In genomic region chr19:8335343-8336071, GRCh38 we compare ENCODE assay signal across 9 cellular contexts. TPM values are rescaled to one million over a fixed set of nuclear protein-coding genes. Genes with fewer than 3 reads are reported as not detected.
DNase-seq lines count a peak whose midpoint lies in the region; ATAC-seq, FAIRE-seq and TF ChIP-seq lines count a peak whose summit lies in the region.
"Had no signal": no experiment of that assay in that cellular context is flagged by ENCODE, and none has a peak within 500 bp of the region (broad histone marks: within the 10 kb centered on the region; RNA-seq: fewer than 3 reads in every experiment).

No MANE protein-coding gene starts in this region.

- H2AFZ ChIP-seq in neural cell (ENCODE audit: low read depth, low read length), result no peak overlapping the region

- peaks cover 55% of the 10 kb centered on the region for H3K27me3 ChIP-seq in HUES6 (ENCODE audit: control insufficient read depth, insufficient read depth, low read length)
- H3K27me3 ChIP-seq in neural cell (ENCODE audit: insufficient read depth, low read depth, low read length), result peaks cover 55% of the 10 kb centered on the region

- no peaks in the 10 kb centered on the region for H3K36me3 ChIP-seq in HUES6 (ENCODE audit: control insufficient read depth, insufficient read depth, low read length)
- H3K36me3 ChIP-seq in neural cell (ENCODE audit: insufficient read depth, low read length), result no peaks in the 10 kb centered on the region

- peak overlapping the region; percentile 69 to 78 (median 72) for H3K4me3 Mint-ChIP-seq in brain

- TF ChIP-seq RAD21 in neural cell (conservative IDR thresholded peaks at IDR 0.05), result no peak

- no peaks in the 10 kb centered on the region for H4K20me1 ChIP-seq in neural cell (ENCODE audit: insufficient read depth)

- H3K4me1 ChIP-seq in HUES6 (ENCODE audit: control insufficient read depth, insufficient read depth, low read length), result peaks cover 16% of the 10 kb centered on the region; the same call in 1 of the 2 replicates

- H3K27ac ChIP-seq in HUES6 (ENCODE audit: low read depth, low read length) (no peak overlapping the region), neural cell (ENCODE audit: low read length) (no peak overlapping the region)

- peaks cover 85% of the 10 kb centered on the region for H3K27me3 Mint-ChIP-seq in brain

- H3K9ac ChIP-seq in HUES6 (ENCODE audit: low read length) (no peak overlapping the region), neural cell (ENCODE audit: low read length) (peak overlapping the region; percentile 60)

- H3K79me2 ChIP-seq in neural cell (replicated peaks; ENCODE audit: insufficient read depth, low read length), result no peaks in the 10 kb centered on the region

- no peaks in the 10 kb centered on the region for H3F3A ChIP-seq in neural cell (ENCODE audit: insufficient read depth, low read length, poor library complexity, severe bottlenecking)

- H3K9me3 Mint-ChIP-seq in brain, result peaks cover 0 to 4% (median 0%) of the 10 kb centered on the region in 5 experiments

- no peaks in the 10 kb centered on the region for H3K4me1 Mint-ChIP-seq in brain

- ATAC-seq in GM19023 (IDR thresholded peaks at IDR 0.05; ENCODE audit: unreplicated experiment), result no peak

- FAIRE-seq in GM19239 (lab: Jason Lieb, UNC), result no peak
- FAIRE-seq: A204.1 had no signal

- H3K36me3 Mint-ChIP-seq in brain, result no peaks in the 10 kb centered on the region

- TF ChIP-seq CTCF in brain (conservative IDR thresholded peaks at IDR 0.05) (peak in 1 of 2 experiments; percentile 32), neural cell (IDR thresholded peaks at IDR 0.05; ENCODE audit: poor library complexity, severe bottlenecking) (peak; percentile 50)

- no peak overlapping the region for H3K4me2 ChIP-seq in neural cell (ENCODE audit: low read length)

- H3K9me3 ChIP-seq in HUES6 (ENCODE audit: control insufficient read depth, insufficient read depth, low read depth, low read length) (no peaks in the 10 kb centered on the region), neural cell (ENCODE audit: low read length) (no peaks in the 10 kb centered on the region)

- H3K27ac Mint-ChIP-seq in brain, result no peak overlapping the region

- H3K4me3 ChIP-seq in HUES6 (ENCODE audit: low read depth, low read length) (peak overlapping the region; percentile 62), neural cell (ENCODE audit: low read length) (peak overlapping the region; percentile 62)

- peak; percentile 32 for TF ChIP-seq EP300 in neural cell (conservative IDR thresholded peaks at IDR 0.05; ENCODE audit: poor library complexity, severe bottlenecking)

- no peaks in the 10 kb centered on the region for H3K9me2 ChIP-seq in neural cell (ENCODE audit: insufficient read depth, low read length)

- peak; percentile 73 for DNase-seq in DMS 273 (lab: John Stamatoyannopoulos, UW; ENCODE audit: unreplicated experiment)
- no peak for DNase-seq in DMS 273 treated with DMSO at 0.1 percent for 48 hours (lab: John Stamatoyannopoulos, UW)
- DNase-seq in A172 (ENCODE audit: low spot score), result no peak
- no peak for DNase-seq in GM19239 (ENCODE audit: insufficient read length, low spot score)

TF ChIP-seq in neural cell, 6 proteins besides CTCF, POLR2A, EP300 and RAD21:
- no peak for TF ChIP-seq EZH2 (IDR thresholded peaks at IDR 0.05; ENCODE audit: borderline replicate concordance, insufficient read depth, low read length, poor library complexity, severe bottlenecking)
- TF ChIP-seq MXI1 (conservative IDR thresholded peaks at IDR 0.05; ENCODE audit: poor library complexity, severe bottlenecking), result peak; percentile 23

RNA-seq across cellular contexts. Expression of gene KANK3, which starts 7.6 kb away (rescaled TPM):
- 3.2 TPM for polyA plus RNA-seq in brain (ENCODE audit: insufficient read depth, low read depth, low replicate concordance)
- polyA plus RNA-seq in neural cell, result 1.0 and 2.8 TPM in 2 replicates
- 0.49 and 1.7 TPM in 2 replicates for polyA minus RNA-seq in neural cell
- 1.0 and 1.2 TPM in 2 replicates for total RNA-seq in A172 (2014; rRNA removed; shearing (Covaris generic))

RNA-seq across cellular contexts. Expression of gene RPS28, which starts 14.2 kb away (rescaled TPM):
- 2,519 TPM for polyA plus RNA-seq in brain (ENCODE audit: insufficient read depth, low read depth, low replicate concordance)
- 192 and 196 TPM in 2 replicates for polyA plus RNA-seq in neural cell
- polyA minus RNA-seq in neural cell, result 70.6 and 79.4 TPM in 2 replicates
- 193 and 479 TPM in 2 replicates for total RNA-seq in A172 (2014; rRNA removed; shearing (Covaris generic))

RNA-seq across cellular contexts. Expression of gene NDUFA7, which starts 14.3 kb away (rescaled TPM):
- polyA plus RNA-seq in brain (ENCODE audit: insufficient read depth, low read depth, low replicate concordance), result 370 TPM
- polyA plus RNA-seq in neural cell, result 37.3 and 48.0 TPM in 2 replicates
- polyA minus RNA-seq in neural cell, result 9.0 and 14.5 TPM in 2 replicates
- total RNA-seq in A172 (2014; rRNA removed; shearing (Covaris generic)), result 31.8 and 71.4 TPM in 2 replicates

RNA-seq across cellular contexts. Expression of gene CD320, which starts 27.3 kb away (rescaled TPM):
- polyA plus RNA-seq in brain (ENCODE audit: insufficient read depth, low read depth, low replicate concordance) (131 TPM), neural cell (89.6 and 98.2 TPM in 2 replicates)
- 35.1 and 39.4 TPM in 2 replicates for polyA minus RNA-seq in neural cell
- total RNA-seq in A172 (2014; rRNA removed; shearing (Covaris generic)), result 53.1 and 70.6 TPM in 2 replicates

RNA-seq across cellular contexts. Expression of gene ANGPTL4, which starts 28.4 kb away (rescaled TPM):
- polyA plus RNA-seq in brain (ENCODE audit: insufficient read depth, low read depth, low replicate concordance) (23.4 TPM), neural cell (not detected in 2 replicates)
- polyA minus RNA-seq in neural cell, result not detected in 2 replicates
- total RNA-seq in A172 (2014; rRNA removed; shearing (Covaris generic)), result not detected in 2 replicates

Comparison
In these comparisons a context has a peak if more than half of its experiments do, and no peak if none do; other contexts are left out.
1. RNA of gene RPS28, which starts 14.2 kb away (polyA plus RNA-seq): 2,519 TPM in brain (single experiment); 192 to 196 TPM in neural cell; every median in the first group is over 10 times any median in the second.